31 cellular contexts compared by ENCODE assay signal in genomic region chr19:9757544-9758501, GRCh38. TPM values are rescaled to one million over a fixed set of nuclear protein-coding genes. Genes with fewer than 3 reads are reported as not detected.
DNase-seq lines count a peak whose midpoint lies in the region; ATAC-seq, FAIRE-seq and TF ChIP-seq lines count a peak whose summit lies in the region.
"Had no signal": no experiment of that assay in that cellular context is flagged by ENCODE, and none has a peak within 500 bp of the region (broad histone marks: within the 10 kb centered on the region; RNA-seq: fewer than 3 reads in every experiment).

No MANE protein-coding gene starts in this region.

- no peak overlapping the region for H2AK9ac ChIP-seq in IMR-90 (replicated peaks; ENCODE audit: low read depth, low read length, poor library complexity)

- H3K4ac ChIP-seq in IMR-90 (ENCODE audit: low read depth, low read length), result no peak overlapping the region
- no peak overlapping the region for H3K4ac ChIP-seq in mesenchymal stem cell (ENCODE audit: low read depth in 1 of 2, low read length in 2 of 2)

- POLR2A ChIA-PET in A673 (lab: Charles Lee; ENCODE audit: low non-redundant PET), result no interaction called here
- POLR2A ChIA-PET in IMR-90 (lab: Charles Lee; ENCODE audit: unreplicated experiment), result no interaction called here

- H3K4me1 ChIP-seq in A673 (ENCODE audit: insufficient read depth, low read length, poor library complexity, severe bottlenecking), result no peaks in the 10 kb centered on the region
- no peaks in the 10 kb centered on the region for H3K4me1 ChIP-seq in IMR-90 (ENCODE audit: control insufficient read depth, insufficient read depth, low read length)
- no peaks in the 10 kb centered on the region for H3K4me1 ChIP-seq in mesenchymal stem cell (ENCODE audit: control insufficient read depth, insufficient read depth, low read depth, low read length)
- H3K4me1 ChIP-seq in vagina, result no peaks in the 10 kb centered on the region
- no peaks in the 10 kb centered on the region for H3K4me1 ChIP-seq in pancreas
- H3K4me1 ChIP-seq: foreskin keratinocyte, prostate gland, testis had no signal

- H4K5ac ChIP-seq in IMR-90 (ENCODE audit: low read depth, low read length), result no peak overlapping the region

- H2AFZ ChIP-seq in IMR-90 (replicated peaks; ENCODE audit: low read length, poor library complexity) (no peak overlapping the region), mesenchymal stem cell (ENCODE audit: low read depth, low read length) (no peak overlapping the region)

- H3K56ac ChIP-seq in IMR-90 (ENCODE audit: extremely low read depth, insufficient read depth, low read length), result no peak overlapping the region; the same call in 1 of the 2 replicates

- ATAC-seq in IMR-90 (ENCODE audit: low read depth) (no peak), pancreas (no peak)
- ATAC-seq: activated CD4-positive, CD25-positive, alpha-beta regulatory T cell treated with anti-CD3 and anti-CD28 coated beads, Interleukin-2, amount 50 U/mL, for 24 hours; foreskin keratinocyte had no signal

- H4K8ac ChIP-seq in IMR-90 (ENCODE audit: low read depth in 2 of 2, low read length in 2 of 2) (no peak overlapping the region), mesenchymal stem cell (ENCODE audit: low read length) (no peak overlapping the region)

- H3K27me3 ChIP-seq in A673 (replicated peaks; ENCODE audit: insufficient read depth, low read depth, low read length, poor library complexity) (no peaks in the 10 kb centered on the region), IMR-90 (ENCODE audit: control insufficient read depth, insufficient read depth, low read length) (no peaks in the 10 kb centered on the region), mesenchymal stem cell (ENCODE audit: control insufficient read depth in 1 of 2, insufficient read depth in 1 of 2, low read length in 2 of 2) (no peaks in the 10 kb centered on the region), vagina (no peaks in the 10 kb centered on the region), pancreas (no peaks in the 10 kb centered on the region)
- H3K27me3 ChIP-seq: foreskin keratinocyte, testis had no signal

- H4K91ac ChIP-seq in IMR-90 (ENCODE audit: insufficient read depth, low read depth, low read length) (no peak overlapping the region), mesenchymal stem cell (ENCODE audit: low read length) (no peak overlapping the region)

- in situ Hi-C loops in IMR-90 (cut with MboI; ENCODE audit: low sequenced_read_pairs), result no loop called here

- H3K9ac ChIP-seq in IMR-90 (ENCODE audit: low read depth, low read length) (no peak overlapping the region), mesenchymal stem cell (ENCODE audit: low read length) (no peak overlapping the region)

- H4K20me1 ChIP-seq in IMR-90 (ENCODE audit: insufficient read depth, low read length), result no peaks in the 10 kb centered on the region

- no peak for FAIRE-seq in pancreas (lab: Jason Lieb, UNC)
- FAIRE-seq: A204.1, endothelial cell of umbilical vein, TTC549, urothelium cell line had no signal

- intact Hi-C loops in A673 (cut with micrococcal nuclease; ENCODE audit: unreplicated experiment) (no loop called here), IMR-90 (cut with micrococcal nuclease) (no loop called here), vagina (cut with DNase I) (loop anchor here (5.0 kb wide), 1 partner anchor 346 kb away; no protein-coding TSS in a partner anchor), pancreas (cut with DNase I) (no loop called here)

- H3K23ac ChIP-seq in IMR-90 (ENCODE audit: low read depth, low read length) (no peak overlapping the region), mesenchymal stem cell (ENCODE audit: low read length in 2 of 2) (no peak overlapping the region)

- TF ChIP-seq CTCF in A673 (conservative IDR thresholded peaks at IDR 0.05; ENCODE audit: low read depth, low read length) (no peak), IMR-90 (conservative IDR thresholded peaks at IDR 0.05; ENCODE audit: low read depth, low read length) (no peak), coronary artery (IDR thresholded peaks at IDR 0.05) (no peak), vagina (IDR thresholded peaks at IDR 0.05) (no peak), pancreas (IDR thresholded peaks at IDR 0.05) (no peak)

- H3K9me3 ChIP-seq in A673 (ENCODE audit: low read depth, low read length, poor library complexity, severe bottlenecking) (peaks cover 28% of the 10 kb centered on the region), IMR-90 (ENCODE audit: control insufficient read depth, insufficient read depth, low read length) (peaks cover 48% of the 10 kb centered on the region), mesenchymal stem cell (ENCODE audit: control insufficient read depth, low read length) (peaks cover 93% of the 10 kb centered on the region), vagina (peaks cover 24% of the 10 kb centered on the region), pancreas (peaks cover 0 to 9% (median 4%) of the 10 kb centered on the region in 4 donors)
- H3K9me3 ChIP-seq: prostate gland, testis had no signal

- DNase-seq in A673 (ENCODE audit: low spot score), result no peak
- no peak for DNase-seq in IMR-90
- DNase-seq in coronary artery (ENCODE audit: low spot score), result no peak
- DNase-seq in mesenchymal stem cell, result peak; percentile 3
- no peak for DNase-seq in NCI-H2227 (lab: John Stamatoyannopoulos, UW; ENCODE audit: unreplicated experiment)
- no peak for DNase-seq in NCI-H1436 treated with DMSO at 0.1 percent for 48 hours (lab: John Stamatoyannopoulos, UW)
- no peak for DNase-seq in vagina (ENCODE audit: extremely low spot score in 2 of 2)
- DNase-seq in pancreas, result no peak
- DNase-seq: activated CD4-positive, alpha-beta T cell treated with anti-CD3 and anti-CD28 coated beads, Interleukin-2, amount 50 U/mL, for 48 hours; activated CD8-positive, alpha-beta memory T cell treated with anti-CD3 and anti-CD28 coated beads, Interleukin-2, amount 50 U/mL, for 4 hours; activated naive CD4-positive, alpha-beta T cell treated with anti-CD3 and anti-CD28 coated beads, Interleukin-2, amount 10 ng/mL, durations not matched to agents 7 days and 5 days; aorta; caudate nucleus; dermis blood vessel endothelial cell; GDM1; HCEC 1CT; KG1; NCI-H1417 treated with DMSO at 0.1 percent for 48 hours; NCI-H446; NCI-H774; stimulated activated naive CD4-positive, alpha-beta T cell treated with Interleukin-2 at 50 U/mL for 16 hours; testis had no signal

- no peak overlapping the region for H3K4me2 ChIP-seq in IMR-90 (ENCODE audit: low read depth, low read length)
- no peak overlapping the region for H3K4me2 ChIP-seq in mesenchymal stem cell (ENCODE audit: low read length, poor library complexity, severe bottlenecking)

- H2BK15ac ChIP-seq in IMR-90 (ENCODE audit: low read depth, low read length), result no peak overlapping the region
- no peak overlapping the region for H2BK15ac ChIP-seq in mesenchymal stem cell (ENCODE audit: low read depth, poor library complexity, severe bottlenecking)

- H2BK120ac ChIP-seq in IMR-90 (ENCODE audit: low read depth, low read length) (no peak overlapping the region), mesenchymal stem cell (ENCODE audit: low read depth, low read length) (no peak overlapping the region)

- H2BK20ac ChIP-seq in IMR-90 (ENCODE audit: low read depth, low read length), result no peak overlapping the region

- H3K14ac ChIP-seq in IMR-90 (replicated peaks; ENCODE audit: low read depth, low read length) (no peak overlapping the region), mesenchymal stem cell (ENCODE audit: low read length in 2 of 2) (no peak overlapping the region)

- no peak overlapping the region for H2AK5ac ChIP-seq in IMR-90 (ENCODE audit: low read depth, low read length)
- no peak overlapping the region for H2AK5ac ChIP-seq in mesenchymal stem cell (ENCODE audit: low read length, severe bottlenecking)

- H3K79me1 ChIP-seq in IMR-90 (ENCODE audit: low read depth in 1 of 2, low read length in 2 of 2) (no peaks in the 10 kb centered on the region), mesenchymal stem cell (replicated peaks; ENCODE audit: low read length, poor library complexity, severe bottlenecking) (no peaks in the 10 kb centered on the region)

- no peak overlapping the region for H3K4me3 ChIP-seq in A673 (ENCODE audit: low read depth, low read length, poor library complexity, severe bottlenecking)
- no peak overlapping the region for H3K4me3 ChIP-seq in IMR-90 (ENCODE audit: insufficient read depth, low read depth, low read length)
- H3K4me3 ChIP-seq in coronary artery, result peak overlapping the region; percentile 6
- peak overlapping the region in 1 of 2 experiments; percentile 62 for H3K4me3 ChIP-seq in mesenchymal stem cell (ENCODE audit: insufficient read depth in 1 of 2, low read depth in 1 of 2, low read length in 2 of 2)
- H3K4me3 ChIP-seq in vagina, result no peak overlapping the region
- H3K4me3 ChIP-seq in pancreas, result no peak overlapping the region
- H3K4me3 ChIP-seq: prostate gland, testis had no signal

- no peaks in the 10 kb centered on the region for H3K9me1 ChIP-seq in IMR-90 (ENCODE audit: insufficient read depth, low read length)

- H3K36me3 ChIP-seq in A673 (ENCODE audit: insufficient read depth, low read length, poor library complexity, severe bottlenecking) (no peaks in the 10 kb centered on the region), IMR-90 (ENCODE audit: control insufficient read depth, insufficient read depth, low read length) (peaks cover 32% of the 10 kb centered on the region), mesenchymal stem cell (ENCODE audit: control insufficient read depth in 1 of 2, insufficient read depth in 2 of 2, low read depth in 1 of 2, low read length in 2 of 2) (peaks cover 31 to 69% of the 10 kb centered on the region in 2 experiments), vagina (peaks cover 0 to 70% of the 10 kb centered on the region in 2 donors), pancreas (peaks cover 0 to 43% (median 19%) of the 10 kb centered on the region in 3 donors)

- H2BK5ac ChIP-seq in IMR-90 (ENCODE audit: low read depth, low read length, poor library complexity, severe bottlenecking) (no peak overlapping the region), mesenchymal stem cell (ENCODE audit: low read depth, low read length, poor library complexity, severe bottlenecking) (no peak overlapping the region)

- H3K27ac ChIP-seq in A673 (ENCODE audit: low read depth, low read length, poor library complexity, severe bottlenecking), result no peak overlapping the region
- no peak overlapping the region for H3K27ac ChIP-seq in IMR-90 (ENCODE audit: insufficient read depth, low read length)
- no peak overlapping the region for H3K27ac ChIP-seq in coronary artery
- no peak overlapping the region for H3K27ac ChIP-seq in mesenchymal stem cell (ENCODE audit: low read length, poor library complexity, severe bottlenecking)
- H3K27ac ChIP-seq in vagina, result no peak overlapping the region
- H3K27ac ChIP-seq in pancreas, result no peak overlapping the region
- H3K27ac ChIP-seq: foreskin keratinocyte, prostate gland, RWPE1, testis had no signal

- no CpG with 5 or more reads among the region's 9 CpGs for WGBS in IMR-90 (ENCODE audit: extremely low coverage in 2 of 2, insufficient read length in 1 of 2), 2 experiments
- 100% methylated on average over 5 of the region's 9 CpGs for WGBS in mesenchymal stem cell
- 94 to 98% methylated on average over 9 of the region's 9 CpGs for WGBS in pancreas, 2 donors

- BruUV-seq in A673 (replicated peaks; lab: Mats Ljungman, UMichigan) (TSS peak; percentile 17), IMR-90 (replicated peaks; lab: Mats Ljungman, UMichigan) (TSS peak; percentile 48)

- H3K18ac ChIP-seq in IMR-90 (ENCODE audit: low read depth, low read length) (no peak overlapping the region), mesenchymal stem cell (ENCODE audit: low read depth in 1 of 2, low read length in 2 of 2) (no peak overlapping the region)

- dilution Hi-C loops in IMR-90 (cut with HindIII; ENCODE audit: low sequenced_read_pairs, unreplicated experiment), result no loop called here

- no peak for TF ChIP-seq POLR2A in IMR-90 (IDR thresholded peaks at IDR 0.05; ENCODE audit: low read depth, low read length)
- TF ChIP-seq POLR2A in vagina (IDR thresholded peaks at IDR 0.05), result no peak

- no peak overlapping the region for H2BK12ac ChIP-seq in mesenchymal stem cell (ENCODE audit: low read length in 2 of 2)

- no peak for TF ChIP-seq RAD21 in IMR-90 (IDR thresholded peaks at IDR 0.05; ENCODE audit: low read length)

- CTCF ChIA-PET in A673 (lab: Charles Lee), result no interaction called here
- CTCF ChIA-PET in IMR-90 (lab: Yijun Ruan, JAX), result no interaction called here

RNA-seq across cellular contexts. Expression of gene ZNF846, which starts 10.7 kb away (rescaled TPM):
- total RNA-seq in A673 (2021) (3.9 and 7.7 TPM in 2 replicates), IMR-90 (2012; rRNA removed) (5.3 and 6.5 TPM in 2 replicates), vagina (12.8 TPM), pancreas (10 to 100 TPM in 1 of 6 donors, 1 to 10 TPM in 5; 2.3 to 10.2 (median 4.0) TPM)
- polyA plus RNA-seq in IMR-90 (2012; rRNA removed) (4.6 and 5.7 TPM in 2 replicates), pancreas (1 to 10 TPM; 5.1 to 6.1 TPM)
- polyA plus RNA-seq in IMR-90 (2012; cell fraction: cytosol; rRNA removed), result 1.8 and 3.1 TPM in 2 replicates
- 2.5 and 17.6 TPM in 2 replicates for polyA plus RNA-seq in IMR-90 (2012; cell fraction: nucleus; rRNA removed; ENCODE audit: low replicate concordance)
- 9.8 TPM for polyA plus RNA-seq in mesenchymal stem cell (2013, experiment 1 of 2)
- polyA plus RNA-seq in mesenchymal stem cell (2013, experiment 2 of 2), result 11.5 TPM
- total RNA-seq: HT1080 had no signal
